Comparison of ENCODE assay signal across 1 cellular context in the genomic region with DNA sequence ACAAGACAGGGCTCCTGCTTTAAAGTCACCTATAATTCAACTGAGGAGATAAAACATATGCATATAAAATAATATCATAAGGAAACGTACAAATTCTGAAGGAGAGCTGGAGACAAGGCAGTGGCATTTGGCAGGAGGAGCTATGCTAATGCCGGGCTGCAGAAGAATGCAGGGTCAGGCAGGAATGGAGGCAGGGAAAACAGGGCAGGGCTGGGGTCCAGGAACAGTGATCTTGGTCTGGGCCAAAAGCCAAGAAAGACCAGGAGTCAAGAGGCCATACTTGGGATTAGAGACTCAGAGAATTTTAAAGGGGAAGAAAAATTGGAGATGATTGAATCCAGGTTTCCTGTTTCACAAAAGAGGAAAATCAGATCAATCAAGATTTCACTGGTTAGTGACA.
TF ChIP-seq lines count a peak whose summit lies in the region.

No MANE protein-coding gene starts in this region.

TF ChIP-seq in HepG2, 621 proteins besides CTCF, POLR2A, EP300 and RAD21:
- TF ChIP-seq ZNF367 (CRISPR knock-in tag; IDR thresholded peaks at IDR 0.05; ENCODE audit: borderline replicate concordance) (no peak), POLR2AphosphoS2 (IDR thresholded peaks at IDR 0.05; ENCODE audit: low read depth, low read length) (no peak), FOXK1 (CRISPR knock-in tag; IDR thresholded peaks at IDR 0.05; ENCODE audit: borderline replicate concordance, low read depth) (no peak), ZNF674 (CRISPR knock-in tag; IDR thresholded peaks at IDR 0.05; ENCODE audit: low read depth) (no peak), ZNF83 (CRISPR knock-in tag; IDR thresholded peaks at IDR 0.05; ENCODE audit: borderline replicate concordance) (no peak), BCL6 (CRISPR knock-in tag; IDR thresholded peaks at IDR 0.05) (no peak), ZNF33B (CRISPR knock-in tag; IDR thresholded peaks at IDR 0.05) (no peak), HHEX (CRISPR knock-in tag; IDR thresholded peaks at IDR 0.05) (no peak), DNMT1 (CRISPR knock-in tag; IDR thresholded peaks at IDR 0.05) (no peak), KDM2A (CRISPR knock-in tag; IDR thresholded peaks at IDR 0.05; ENCODE audit: borderline replicate concordance, low read depth) (no peak), IKZF1 (IDR thresholded peaks at IDR 0.05) (no peak)
- TF ChIP-seq, protein P1, sequence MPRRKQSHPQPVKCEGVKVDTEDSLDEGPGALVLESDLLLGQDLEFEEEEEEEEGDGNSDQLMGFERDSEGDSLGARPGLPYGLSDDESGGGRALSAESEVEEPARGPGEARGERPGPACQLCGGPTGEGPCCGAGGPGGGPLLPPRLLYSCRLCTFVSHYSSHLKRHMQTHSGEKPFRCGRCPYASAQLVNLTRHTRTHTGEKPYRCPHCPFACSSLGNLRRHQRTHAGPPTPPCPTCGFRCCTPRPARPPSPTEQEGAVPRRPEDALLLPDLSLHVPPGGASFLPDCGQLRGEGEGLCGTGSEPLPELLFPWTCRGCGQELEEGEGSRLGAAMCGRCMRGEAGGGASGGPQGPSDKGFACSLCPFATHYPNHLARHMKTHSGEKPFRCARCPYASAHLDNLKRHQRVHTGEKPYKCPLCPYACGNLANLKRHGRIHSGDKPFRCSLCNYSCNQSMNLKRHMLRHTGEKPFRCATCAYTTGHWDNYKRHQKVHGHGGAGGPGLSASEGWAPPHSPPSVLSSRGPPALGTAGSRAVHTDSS (CRISPR knock-in tag; conservative IDR thresholded peaks at IDR 0.05): no peak
- TF ChIP-seq, protein P2, sequence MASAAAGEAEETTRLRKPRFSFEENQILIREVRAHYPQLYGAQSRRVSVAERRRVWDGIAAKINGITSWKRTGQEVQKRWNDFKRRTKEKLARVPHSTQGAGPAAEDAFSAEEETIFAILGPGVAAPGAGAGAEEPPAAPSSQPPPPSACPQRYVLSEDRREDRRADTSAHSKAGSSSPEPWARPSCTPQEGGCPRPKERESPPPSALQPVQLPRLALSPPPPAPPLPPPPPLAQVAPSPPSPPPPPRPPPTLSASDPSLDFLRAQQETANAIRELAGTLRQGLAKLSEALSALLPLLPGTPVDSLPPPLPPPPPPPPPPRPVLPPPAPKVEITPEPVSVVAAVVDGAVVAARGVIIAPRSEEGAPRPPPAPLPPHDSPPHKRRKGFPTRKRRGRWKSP (CRISPR knock-in tag; IDR thresholded peaks at IDR 0.05): no peak
